12 cellular contexts compared by ENCODE assay signal in genomic region chr2:101361519-101361918, GRCh38. TPM values are rescaled to one million over a fixed set of nuclear protein-coding genes. Genes with fewer than 3 reads are reported as not detected.
A peak's percentile ranks its signal among the peaks of the same experiment; 100 is the strongest.
DNase-seq lines count a peak whose midpoint lies in the region; ATAC-seq and TF ChIP-seq lines count a peak whose summit lies in the region.
"Had no signal": no experiment of that assay in that cellular context is flagged by ENCODE, and none has a peak within 500 bp of the region (broad histone marks: within the 10 kb centered on the region; RNA-seq: fewer than 3 reads in every experiment).

No MANE protein-coding gene starts in this region.

- no peaks in the 10 kb centered on the region for H3K36me3 Mint-ChIP-seq in CD4-positive, alpha-beta T cell (ENCODE audit: low read depth)
- H3K36me3 Mint-ChIP-seq in T-helper 17 cell (ENCODE audit: low read depth), result peaks cover 3% of the 10 kb centered on the region
- H3K36me3 Mint-ChIP-seq: activated naive CD4-positive, alpha-beta T cell treated with anti-CD3 and anti-CD28 coated beads, Interleukin-2, amount 50 U/mL, for 24 hours had no signal

- peaks cover 41% of the 10 kb centered on the region for H3K4me1 Mint-ChIP-seq in CD4-positive, alpha-beta T cell (ENCODE audit: low read depth)
- peaks cover 22% of the 10 kb centered on the region for H3K4me1 Mint-ChIP-seq in T-helper 17 cell

- H3K9me3 ChIP-seq in CD4-positive, alpha-beta T cell (ENCODE audit: control insufficient read depth, low read length), result no peaks in the 10 kb centered on the region
- H3K9me3 ChIP-seq in T-helper 17 cell (ENCODE audit: control insufficient read depth, low read length, poor library complexity, severe bottlenecking), result no peaks in the 10 kb centered on the region
- H3K9me3 ChIP-seq in testis, result no peaks in the 10 kb centered on the region

- no peaks in the 10 kb centered on the region for H3K36me3 ChIP-seq in testis (ENCODE audit: low read depth, missing control alignments)

- peak; percentile 71 for ATAC-seq in CD4-positive, alpha-beta T cell (ENCODE audit: poor library complexity)
- ATAC-seq in GM18870 (IDR thresholded peaks at IDR 0.05; ENCODE audit: unreplicated experiment) (peak; percentile 53), T-helper 17 cell (peak; percentile 82), foreskin keratinocyte (no peak)

- no peak overlapping the region for H3K27ac ChIP-seq in CD4-positive, alpha-beta T cell (ENCODE audit: low read depth, low read length)
- peak overlapping the region; percentile 77 for H3K27ac ChIP-seq in foreskin keratinocyte
- no peak overlapping the region for H3K27ac ChIP-seq in testis

- 54 to 85% methylated on average over 2 of the region's 2 CpGs for WGBS in testis, 2 donors

- peak overlapping the region; percentile 65 for H3K4me3 Mint-ChIP-seq in CD4-positive, alpha-beta T cell
- peak overlapping the region; percentile 77 for H3K4me3 Mint-ChIP-seq in T-helper 17 cell

- intact Hi-C loops in CD4-positive, alpha-beta T cell (cut with DNase I, micrococcal nuclease), result no loop called here
- intact Hi-C loops in testis (cut with DNase I; ENCODE audit: low total_unique reads), result no loop called here

- peak overlapping the region; percentile 72 for H3K27ac Mint-ChIP-seq in CD4-positive, alpha-beta T cell
- peak overlapping the region; percentile 86 for H3K27ac Mint-ChIP-seq in T-helper 17 cell

- TF ChIP-seq POLR2A in testis (IDR thresholded peaks at IDR 0.05), result no peak

- TF ChIP-seq CTCF in CD4-positive, alpha-beta T cell (IDR thresholded peaks at IDR 0.05), result no peak
- TF ChIP-seq CTCF in foreskin keratinocyte (conservative IDR thresholded peaks at IDR 0.05), result no peak
- TF ChIP-seq CTCF in testis (IDR thresholded peaks at IDR 0.05), result no peak

- H3K4me3 ChIP-seq in testis, result no peak overlapping the region

- peak in 6 of 10 experiments; percentile 9 to 28 (median 24) for DNase-seq in CD4-positive, alpha-beta T cell
- DNase-seq in T-helper 17 cell, result no peak
- DNase-seq in foreskin keratinocyte, result no peak
- DNase-seq in pons (ENCODE audit: low spot score), result no peak
- no peak for DNase-seq in testis
- no peak for DNase-seq in HPDE6-E6E7 (ENCODE audit: extremely low spot score)
- DNase-seq: NCI-H1105 treated with DMSO at 0.1 percent for 48 hours; NCI-H526 treated with DMSO at 0.1 percent for 48 hours; SHP77; stimulated activated CD4-positive, alpha-beta T cell treated with anti-CD3 and anti-CD28 coated beads, Interleukin-4, amount 100 ng/mL, for 1 hour had no signal

- no peaks in the 10 kb centered on the region for H3K27me3 Mint-ChIP-seq in CD4-positive, alpha-beta T cell
- no peaks in the 10 kb centered on the region for H3K27me3 Mint-ChIP-seq in T-helper 17 cell
- H3K27me3 Mint-ChIP-seq: activated naive CD4-positive, alpha-beta T cell treated with anti-CD3 and anti-CD28 coated beads, Interleukin-2, amount 50 U/mL, for 24 hours had no signal

- CTCF ChIA-PET in CD4-positive, alpha-beta T cell (lab: Charles Lee), result interaction anchor here (1.2 kb wide), 1 partner anchor 12 kb away, joined by 6 read pairs; no protein-coding TSS in a partner anchor

- H3K9me3 Mint-ChIP-seq in CD4-positive, alpha-beta T cell, result no peaks in the 10 kb centered on the region
- H3K9me3 Mint-ChIP-seq: activated naive CD4-positive, alpha-beta T cell treated with anti-CD3 and anti-CD28 coated beads, Interleukin-2, amount 50 U/mL, for 24 hours had no signal

- POLR2A ChIA-PET in CD4-positive, alpha-beta T cell (lab: Charles Lee), result interaction anchor here (0.6 to 3.1 kb wide), 12 partner anchors 10 to 358 kb away, joined by 3 to 22 read pairs (median 4); partner anchors contain the start of genes CREG2 and RNF149

- H3K4me1 ChIP-seq in foreskin keratinocyte (peaks cover 30% of the 10 kb centered on the region), testis (no peaks in the 10 kb centered on the region)

- no peaks in the 10 kb centered on the region for H3K27me3 ChIP-seq in CD4-positive, alpha-beta T cell (ENCODE audit: control insufficient read depth, insufficient read depth, low read length)
- H3K27me3 ChIP-seq in foreskin keratinocyte (no peaks in the 10 kb centered on the region), testis (no peaks in the 10 kb centered on the region)

RNA-seq across cellular contexts. Expression of gene CREG2, which starts 25.8 kb away (rescaled TPM):
- total RNA-seq in CD4-positive, alpha-beta T cell, result under 1 TPM in 1 of 2 experiments, not detected in 1; 0.03 TPM
- total RNA-seq in T-helper 17 cell, result under 1 TPM; 0.30 to 0.39 TPM
- 1.1 and 1.5 TPM in 2 replicates for total RNA-seq in foreskin keratinocyte
- polyA plus RNA-seq in foreskin keratinocyte, result 1.1 and 1.4 TPM in 2 replicates
- total RNA-seq in testis, result under 1 TPM; 0.19 to 0.47 TPM
- 0.42 TPM for polyA plus RNA-seq in testis (ENCODE audit: insufficient read depth, low read depth, low replicate concordance)

RNA-seq across cellular contexts. Expression of gene RNF149, which starts 53.0 kb away (rescaled TPM):
- 100 to 1,000 TPM; 139 to 150 TPM for total RNA-seq in CD4-positive, alpha-beta T cell
- total RNA-seq in T-helper 17 cell (100 to 1,000 TPM; 180 to 185 TPM), foreskin keratinocyte (53.6 and 55.9 TPM in 2 replicates), testis (100 to 1,000 TPM in 1 of 2 donors, 10 to 100 TPM in 1; 95.0 to 107 TPM)
- polyA plus RNA-seq in foreskin keratinocyte (33.0 and 37.9 TPM in 2 replicates), testis (ENCODE audit: insufficient read depth, low read depth, low replicate concordance) (58.0 TPM)

Comparison
In these comparisons a context has a peak if more than half of its experiments do, and no peak if none do; other contexts are left out.
1. DNase-seq: peak in CD4-positive, alpha-beta T cell (6 of 10); none in T-helper 17 cell (0 of 3), foreskin keratinocyte (0 of 2), pons (single experiment), testis (single experiment) and HPDE6-E6E7 (single experiment).